ENCODE assay signal across 14 cellular contexts in the genomic region with DNA sequence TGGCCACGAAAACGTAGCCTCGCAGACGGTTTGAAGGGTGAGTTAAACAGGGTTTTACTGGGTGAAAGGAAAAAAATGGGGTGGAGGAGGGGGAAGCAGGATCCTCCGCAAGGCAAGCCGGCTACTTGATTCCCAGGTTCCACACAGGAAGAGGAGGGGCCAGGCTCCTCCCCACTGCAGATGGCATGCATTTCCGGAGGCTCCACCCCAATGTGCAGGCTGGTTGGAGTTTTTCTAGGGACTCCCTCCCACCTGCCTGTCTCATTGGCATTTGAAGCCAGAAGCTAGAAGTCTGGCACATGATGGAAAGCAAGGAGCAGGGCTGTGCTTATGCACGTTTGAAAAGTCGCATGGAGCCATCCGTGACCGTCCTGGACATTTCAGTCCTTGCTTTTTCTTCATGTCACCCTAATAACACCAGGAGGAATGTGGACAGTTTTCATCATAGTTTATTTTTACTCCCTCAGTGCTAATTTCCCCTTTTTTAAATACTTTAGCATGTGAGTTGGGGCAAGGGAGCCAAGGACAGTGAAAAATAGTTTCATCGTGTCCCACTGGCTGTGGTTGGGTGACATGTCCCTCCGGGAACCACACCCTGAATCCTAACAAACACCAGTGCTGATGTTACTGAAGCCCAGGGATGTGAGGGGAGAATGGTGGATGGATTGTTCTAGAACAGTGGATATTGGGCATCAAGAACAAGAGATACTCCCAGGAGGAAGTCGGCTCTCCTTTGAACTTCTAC.
DNase-seq lines count a peak whose midpoint lies in the region; ATAC-seq, FAIRE-seq and TF ChIP-seq lines count a peak whose summit lies in the region.
"Had no signal": no experiment of that assay in that cellular context is flagged by ENCODE, and none has a peak within 500 bp of the region (broad histone marks: within the 10 kb centered on the region; RNA-seq: fewer than 3 reads in every experiment).

No MANE protein-coding gene starts in this region.

- H3K9me2 ChIP-seq in HCT116 (ENCODE audit: insufficient read depth): no peaks in the 10 kb centered on the region

- WGBS in K562 (ENCODE audit: insufficient coverage, low coverage, missing lambda C conversion rate): 2% methylated on average over 13 of the region's 14 CpGs

- H3K27me3 ChIP-seq in BE2C: no peaks in the 10 kb centered on the region
- H3K27me3 ChIP-seq in HCT116 (ENCODE audit: insufficient read depth, low read length): no peaks in the 10 kb centered on the region
- peaks cover 0 to 6% of the 10 kb centered on the region in 2 experiments; a peak in 1 of 5 replicates for H3K27me3 ChIP-seq in K562 (ENCODE audit: control insufficient read depth in 2 of 2, insufficient read depth in 2 of 2, low read length in 2 of 2)
- H3K27me3 ChIP-seq: adrenal gland, vagina had no signal

- in situ Hi-C loops in K562 (cut with MboI): no loop called here

- DNase-seq in BE2C: peak; percentile 30
- DNase-seq in HCT116 (ENCODE audit: low read depth, low spot score): no peak
- DNase-seq in NCI-H510A (lab: John Stamatoyannopoulos, UW): peak; percentile 95
- DNase-seq in K562 (ENCODE audit: extremely low read depth in 1 of 4, low spot score in 3 of 4): no peak
- DNase-seq in activated CD4-positive, alpha-beta T cell treated with anti-CD3 and anti-CD28 coated beads, Interleukin-2, amount 50 U/mL, for 48 hours: no peak
- no peak for DNase-seq in activated CD4-positive, alpha-beta T cell treated with anti-CD3 and anti-CD28 coated beads, Interleukin-2, amount 50 U/mL, for 4 hours
- DNase-seq in NCI-H1092 (lab: John Stamatoyannopoulos, UW): no peak
- DNase-seq: activated T-cell treated with anti-CD3 and anti-CD28 coated beads, Interleukin-2, amount 50 U/mL, for 24 hours; adrenal gland; kidney glomerular epithelial cell had no signal

- BruUV-seq in HCT116 (replicated peaks; lab: Mats Ljungman, UMichigan) (no TSS peak), K562 (replicated peaks; lab: Mats Ljungman, UMichigan) (no TSS peak)

- TF ChIP-seq RAD21 in HCT116 (IDR thresholded peaks at IDR 0.05; ENCODE audit: low read depth): no peak
- no peak for TF ChIP-seq RAD21 in K562 (CRISPR knock-in tag; conservative IDR thresholded peaks at IDR 0.05 in 1 of 2, IDR thresholded peaks at IDR 0.05 in 1 of 2)

- FAIRE-seq in K562 (lab: Jason Lieb, UNC): no peak

- ATAC-seq in HCT116 (peak; percentile 69), K562 (no peak), GM18517 (IDR thresholded peaks at IDR 0.05; ENCODE audit: unreplicated experiment) (no peak)
- ATAC-seq: activated CD4-positive, CD25-positive, alpha-beta regulatory T cell treated with anti-CD3 and anti-CD28 coated beads, Interleukin-2, amount 50 U/mL, for 24 hours had no signal

- H3K79me2 ChIP-seq in HCT116 (ENCODE audit: insufficient read depth, low read length): no peaks in the 10 kb centered on the region
- no peaks in the 10 kb centered on the region for H3K79me2 ChIP-seq in K562 (ENCODE audit: control insufficient read depth, insufficient read depth, low read length)

- H4K20me1 ChIP-seq in HCT116 (ENCODE audit: insufficient read depth): no peaks in the 10 kb centered on the region
- no peaks in the 10 kb centered on the region for H4K20me1 ChIP-seq in K562 (replicated peaks; ENCODE audit: control insufficient read depth, insufficient read depth, low read length)

- no peak overlapping the region for H2AFZ ChIP-seq in HCT116 (ENCODE audit: low read depth, low read length, poor library complexity, severe bottlenecking)
- no peak overlapping the region for H2AFZ ChIP-seq in K562 (ENCODE audit: low read depth, low read length)

- H3K4me3 ChIP-seq in BE2C (ENCODE audit: low read depth, low read length): no peak overlapping the region
- peak overlapping the region in 1 of 2 experiments; percentile 11; a peak in 1 of 4 replicates for H3K4me3 ChIP-seq in HCT116 (replicated peaks in 1 of 2; ENCODE audit: low read depth in 1 of 2, low read length in 2 of 2)
- H3K4me3 ChIP-seq in K562: no peak overlapping the region; the same call in 1 of the 2 replicates
- H3K4me3 ChIP-seq: adrenal gland, vagina had no signal

- CTCF ChIA-PET in HCT116 (lab: Charles Lee) (no interaction called here), K562 (lab: Yijun Ruan, JAX; ENCODE audit: low intra/inter-chr PET ratio) (no interaction called here)

- TF ChIP-seq POLR2A in HCT116 (IDR thresholded peaks at IDR 0.05; ENCODE audit: borderline replicate concordance, extremely low read depth, insufficient read depth, insufficient read length) (no peak), K562 (conservative IDR thresholded peaks at IDR 0.05) (no peak)

- TF ChIP-seq CTCF in BE2C (IDR thresholded peaks at IDR 0.05; ENCODE audit: low read depth, low read length): no peak
- no peak for TF ChIP-seq CTCF in HCT116 (IDR thresholded peaks at IDR 0.05 in 2 of 3, conservative IDR thresholded peaks at IDR 0.05 in 1 of 3; ENCODE audit: borderline replicate concordance in 1 of 3, insufficient read depth in 1 of 3, low read depth in 2 of 3, low read length in 2 of 3)
- TF ChIP-seq CTCF in K562 (IDR thresholded peaks at IDR 0.05 in 2 of 3, conservative IDR thresholded peaks at IDR 0.05 in 1 of 3; ENCODE audit: insufficient read depth in 2 of 3, low read depth in 1 of 3, low read length in 3 of 3): no peak

- no peaks in the 10 kb centered on the region for H3K4me1 ChIP-seq in BE2C
- H3K4me1 ChIP-seq in HCT116 (ENCODE audit: control insufficient read depth in 1 of 2, insufficient read depth in 2 of 2, low read length in 2 of 2): 0 out of 4 replicates have a peak, but pooled peaks cover 0 to 7% of the 10 kb centered on the region in 2 experiments
- H3K4me1 ChIP-seq in K562 (replicated peaks in 1 of 2; ENCODE audit: control insufficient read depth in 2 of 2, insufficient read depth in 2 of 2, low read length in 2 of 2): no peaks in the 10 kb centered on the region
- H3K4me1 ChIP-seq: adrenal gland, vagina had no signal

- no peaks in the 10 kb centered on the region for H3K9me1 ChIP-seq in K562 (ENCODE audit: control insufficient read depth, insufficient read depth, low read length)

- H3K9me3 ChIP-seq in BE2C (no peaks in the 10 kb centered on the region), HCT116 (ENCODE audit: control insufficient read depth in 1 of 2, insufficient read depth in 1 of 2, low read depth in 1 of 2, low read length in 2 of 2) (no peaks in the 10 kb centered on the region), K562 (replicated peaks; ENCODE audit: control insufficient read depth, insufficient read depth, low read depth, low read length) (no peaks in the 10 kb centered on the region)
- H3K9me3 ChIP-seq: adrenal gland, vagina had no signal

- H3K27ac ChIP-seq in HCT116 (ENCODE audit: low read depth, low read length): no peak overlapping the region
- H3K27ac ChIP-seq in K562 (ENCODE audit: extremely low read depth, low read depth, low read length): no peak overlapping the region
- H3K27ac ChIP-seq: adrenal gland, epithelial cell of prostate, vagina had no signal

- H3K4me2 ChIP-seq in HCT116 (ENCODE audit: low read length) (peak overlapping the region; percentile 21; the same call in 1 of the 2 replicates), K562 (ENCODE audit: insufficient read depth, low read length) (peak overlapping the region; percentile 46; the same call in 1 of the 2 replicates)

- TF ChIP-seq EP300 in K562 (IDR thresholded peaks at IDR 0.05; ENCODE audit: low read length): no peak

- intact Hi-C loops in HCT116 (cut with micrococcal nuclease): no loop called here
- intact Hi-C loops in K562 (cut with micrococcal nuclease): no loop called here

- H3K9ac ChIP-seq in HCT116 (ENCODE audit: low read length) (no peak overlapping the region), K562 (ENCODE audit: insufficient read depth in 1 of 2, low read depth in 2 of 2, low read length in 2 of 2) (no peak overlapping the region)

- H3K36me3 ChIP-seq in BE2C (no peaks in the 10 kb centered on the region), HCT116 (ENCODE audit: control insufficient read depth in 1 of 2, insufficient read depth in 2 of 2, low read length in 2 of 2) (no peaks in the 10 kb centered on the region), K562 (ENCODE audit: control insufficient read depth, insufficient read depth, low read length) (no peaks in the 10 kb centered on the region)
- H3K36me3 ChIP-seq: adrenal gland, vagina had no signal

- RAD21 ChIA-PET in HCT116 (lab: Charles Lee; ENCODE audit: low non-redundant PET in 1 of 2, low total read pairs in 2 of 2, uncharacterized antibody in 2 of 2, unreplicated experiment in 2 of 2): no interaction called here

- POLR2A ChIA-PET in HCT116 (lab: Charles Lee): no interaction called here
- POLR2A ChIA-PET in K562 (lab: Yijun Ruan, JAX): interaction anchor here (0.6 to 0.7 kb wide), 2 partner anchors 225 to 569 kb away, joined by 3 to 4 read pairs; no protein-coding TSS in a partner anchor

TF ChIP-seq in HCT116, 20 proteins besides CTCF, POLR2A, EP300 and RAD21 (continues in another document):
- TF ChIP-seq JUND (IDR thresholded peaks at IDR 0.05) (no peak), EZH2phosphoT487 (IDR thresholded peaks at IDR 0.05; ENCODE audit: borderline replicate concordance) (no peak), SP1 (IDR thresholded peaks at IDR 0.05; ENCODE audit: low read depth) (no peak), ELF1 (IDR thresholded peaks at IDR 0.05; ENCODE audit: borderline replicate concordance, low read depth) (no peak), CEBPB (IDR thresholded peaks at IDR 0.05; ENCODE audit: low read depth) (no peak)

TF ChIP-seq in K562, 482 proteins besides CTCF, POLR2A, EP300 and RAD21:
- TF ChIP-seq GABPA (tag; conservative IDR thresholded peaks at IDR 0.05; ENCODE audit: low read depth): peak; percentile 55
- no peak for TF ChIP-seq ZC3H4 (CRISPR knock-in tag; IDR thresholded peaks at IDR 0.05; ENCODE audit: borderline replicate concordance)

Comparison
In these comparisons a context has a peak if more than half of its experiments do, and no peak if none do; other contexts are left out.
1. DNase-seq: peak in BE2C (single experiment) and NCI-H510A (single experiment); none in HCT116 (single experiment), K562 (0 of 4), activated CD4-positive, alpha-beta T cell treated with anti-CD3 and anti-CD28 coated beads, Interleukin-2, amount 50 U/mL, for 48 hours (0 of 2), activated CD4-positive, alpha-beta T cell treated with anti-CD3 and anti-CD28 coated beads, Interleukin-2, amount 50 U/mL, for 4 hours (0 of 2) and NCI-H1092 (single experiment).